In genomic region chr11:111245425-111245824, GRCh38 we compare ENCODE assay signal across 30 cellular contexts. TPM values are rescaled to one million over a fixed set of nuclear protein-coding genes. Genes with fewer than 3 reads are reported as not detected.
A peak's percentile ranks its signal among the peaks of the same experiment; 100 is the strongest.
DNase-seq lines count a peak whose midpoint lies in the region; ATAC-seq, FAIRE-seq and TF ChIP-seq lines count a peak whose summit lies in the region.
"Had no signal": no experiment of that assay in that cellular context is flagged by ENCODE, and none has a peak within 500 bp of the region (broad histone marks: within the 10 kb centered on the region; RNA-seq: fewer than 3 reads in every experiment).

Gene POU2AF2, plus strand, starts transcription at chr11:111245725. Its CDS starts 129 bp downstream, at chr11:111245854.

- FAIRE-seq in GM12892 (lab: Jason Lieb, UNC) = peak; percentile 21
- FAIRE-seq: A204.1, G401.6, GM12891, GM18507, GM19239 had no signal

- H3K27me3 ChIP-seq in DOHH2 (ENCODE audit: control insufficient read depth, low read length) = no peaks in the 10 kb centered on the region
- H3K27me3 ChIP-seq: BLaER1 had no signal

- H3K9me2 ChIP-seq in DOHH2 (replicated peaks; ENCODE audit: control insufficient read depth, low read length) = no peaks in the 10 kb centered on the region

- H3K79me2 ChIP-seq in DOHH2 (ENCODE audit: control insufficient read depth, low read length) = no peaks in the 10 kb centered on the region

- no peak for TF ChIP-seq POLR2A in GM12892 (IDR thresholded peaks at IDR 0.05; ENCODE audit: low read depth, low read length)

- no peaks in the 10 kb centered on the region for H4K20me1 ChIP-seq in DOHH2 (ENCODE audit: control insufficient read depth, insufficient read depth, low read depth, low read length)
- H4K20me1 ChIP-seq: BLaER1 had no signal

- ATAC-seq in HG02970 (IDR thresholded peaks at IDR 0.05; ENCODE audit: low FRiP score, unreplicated experiment) (no peak), GM21526 (IDR thresholded peaks at IDR 0.05; ENCODE audit: low FRiP score, unreplicated experiment) (no peak), GM18517 (IDR thresholded peaks at IDR 0.05; ENCODE audit: unreplicated experiment) (no peak)

- H3F3A ChIP-seq in DOHH2 (ENCODE audit: control insufficient read depth, insufficient read depth) = no peaks in the 10 kb centered on the region

- no peak for DNase-seq in GM12892 (ENCODE audit: insufficient read length)
- DNase-seq in NCI-H1048 (lab: John Stamatoyannopoulos, UW) = peak; percentile 40
- peak; percentile 100 for DNase-seq in NCI-H526 treated with DMSO at 0.1 percent for 48 hours (lab: John Stamatoyannopoulos, UW)
- DNase-seq in ecto neural progenitor cell (ENCODE audit: low spot score) = no peak
- DNase-seq: 8988T; ACHN; BE2C; C1 segment of cervical spinal cord; CD4-positive, alpha-beta memory T cell; CD4-positive, CD25-positive, alpha-beta regulatory T cell; CD8-positive, alpha-beta memory T cell; COR-L47; DMS 273 treated with DMSO at 0.1 percent for 48 hours; DMS153; DMS53; DMS79; DND-41; GF-D8 had no signal

- H3K4me2 ChIP-seq in DOHH2 (ENCODE audit: low read length) = peak within 1 kb of the TSS; percentile 52
- H3K4me2 ChIP-seq: BLaER1 had no signal

- no peaks in the 10 kb centered on the region for H3K36me3 ChIP-seq in DOHH2 (ENCODE audit: control insufficient read depth, low read length)
- H3K36me3 ChIP-seq: BE2C, BLaER1 had no signal

- H3K4me3 ChIP-seq in DOHH2 (ENCODE audit: low read length) = peak within 1 kb of the TSS; percentile 31
- H3K4me3 ChIP-seq: BLaER1 had no signal

- TF ChIP-seq CTCF in DOHH2 (IDR thresholded peaks at IDR 0.05; ENCODE audit: low read depth, low read length, poor library complexity, severe bottlenecking) = no peak

- peak within 1 kb of the TSS; percentile 13 for H3K27ac ChIP-seq in DOHH2 (ENCODE audit: low read depth, low read length)
- H3K27ac ChIP-seq: BLaER1 had no signal

- H3K4me1 ChIP-seq in DOHH2 (ENCODE audit: control insufficient read depth, low read length) = peaks cover 49% of the 10 kb centered on the region
- H3K4me1 ChIP-seq: BE2C, BLaER1 had no signal

- no peaks in the 10 kb centered on the region for H3K9me3 ChIP-seq in DOHH2 (ENCODE audit: control insufficient read depth, insufficient read depth, low read length)
- H3K9me3 ChIP-seq: BE2C, BLaER1 had no signal

RNA-seq across cellular contexts. Expression of gene POU2AF2, which starts in this region (rescaled TPM):
- not detected for polyA plus RNA-seq in GM12892 (2012; ENCODE audit: missing spikeins)
- polyA plus RNA-seq: AG04450; CD14-positive monocyte; CD4-positive, alpha-beta memory T cell; CD4-positive, CD25-positive, alpha-beta regulatory T cell; CD8-positive, alpha-beta memory T cell had no signal

Comparison
In these comparisons a context has a peak if more than half of its experiments do, and no peak if none do; other contexts are left out.
1. DNase-seq: peak in NCI-H1048 (single experiment) and NCI-H526 treated with DMSO at 0.1 percent for 48 hours (single experiment); none in GM12892 (single experiment) and ecto neural progenitor cell (single experiment).